ENCODE assay signal across 28 cellular contexts in genomic region chr5:53738105-53738504, GRCh38.
"Had no signal": no experiment of that assay in that cellular context is flagged by ENCODE, and none has a peak within 500 bp of the region (broad histone marks: within the 10 kb centered on the region; RNA-seq: fewer than 3 reads in every experiment).

No MANE protein-coding gene starts in this region.

- H3K4me3 ChIP-seq: ascending aorta, cardiac muscle cell had no signal

- H3K27ac ChIP-seq: ascending aorta, cardiac muscle cell, VCaP had no signal

- FAIRE-seq: bronchial epithelial cell, TTC549 had no signal

- H3K36me3 ChIP-seq: ascending aorta, cardiac muscle cell had no signal

- ATAC-seq: activated CD8-positive, alpha-beta T cell treated with anti-CD3 and anti-CD28 coated beads for 36 hours; activated naive CD8-positive, alpha-beta T cell treated with anti-CD3 and anti-CD28 coated beads, Interleukin-2, amount 50 U/mL, for 24 hours had no signal

- H3K4me1 ChIP-seq: ascending aorta had no signal

- DNase-seq: activated B cell treated with CpG ODN at 0.5 μM for 24 hours; activated CD4-positive, alpha-beta memory T cell treated with anti-CD3 and anti-CD28 coated beads for 36 hours; activated CD4-positive, alpha-beta T cell treated with anti-CD3 and anti-CD28 coated beads for 4 hours; activated CD4-positive, alpha-beta T cell treated with anti-CD3 and anti-CD28 coated beads, Interleukin-2, amount 10 ng/mL, durations not matched to agents 24 days and 14 days; activated CD4-positive, alpha-beta T cell treated with anti-CD3 and anti-CD28 coated beads, Interleukin-2, amount 50 U/mL, for 1 hour; activated CD4-positive, alpha-beta T cell treated with anti-CD3 and anti-CD28 coated beads, Interleukin-2, amount 50 U/mL, for 4 hours; activated CD4-positive, CD25-positive, alpha-beta regulatory T cell treated with anti-CD3 and anti-CD28 coated beads, Interleukin-2, amount 50 U/mL, for 72 hours; activated CD8-positive, alpha-beta memory T cell treated with anti-CD3 and anti-CD28 coated beads, Interleukin-2, amount 50 U/mL, for 4 hours; activated CD8-positive, alpha-beta T cell treated with anti-CD3 and anti-CD28 coated beads for 36 hours; activated effector memory CD4-positive, alpha-beta T cell treated with Interleukin-2 at 50 U/mL for 16 hours; activated gamma-delta T cell; activated naive CD4-positive, alpha-beta T cell treated with anti-CD3 and anti-CD28 coated beads, Interleukin-2, amount 10 ng/mL, durations not matched to agents 7 days and 5 days; activated naive CD4-positive, alpha-beta T cell treated with Interleukin-2 at 50 U/mL for 16 hours; activated naive CD8-positive, alpha-beta T cell treated with anti-CD3 and anti-CD28 coated beads, Interleukin-2, amount 10 ng/mL, durations not matched to agents 7 days and 5 days; activated naive CD8-positive, alpha-beta T cell treated with anti-CD3 and anti-CD28 coated beads, Interleukin-2, amount 50 U/mL, for 24 hours; activated T-cell treated with anti-CD3 and anti-CD28 coated beads, Interleukin-2, amount 50 U/mL, for 24 hours; activated T-cell treated with anti-CD3 and anti-CD28 coated beads, Interleukin-2, amount 50 U/mL, for 48 hours; amygdala; anterior cingulate cortex; caudate nucleus; cerebellar nuclear complex; T-helper 2 cell; T-helper 9 cell had no signal

- H3K27me3 ChIP-seq: ascending aorta, cardiac muscle cell had no signal

- H3K9me3 ChIP-seq: ascending aorta had no signal
